13 cellular contexts compared by ENCODE assay signal in the genomic region with DNA sequence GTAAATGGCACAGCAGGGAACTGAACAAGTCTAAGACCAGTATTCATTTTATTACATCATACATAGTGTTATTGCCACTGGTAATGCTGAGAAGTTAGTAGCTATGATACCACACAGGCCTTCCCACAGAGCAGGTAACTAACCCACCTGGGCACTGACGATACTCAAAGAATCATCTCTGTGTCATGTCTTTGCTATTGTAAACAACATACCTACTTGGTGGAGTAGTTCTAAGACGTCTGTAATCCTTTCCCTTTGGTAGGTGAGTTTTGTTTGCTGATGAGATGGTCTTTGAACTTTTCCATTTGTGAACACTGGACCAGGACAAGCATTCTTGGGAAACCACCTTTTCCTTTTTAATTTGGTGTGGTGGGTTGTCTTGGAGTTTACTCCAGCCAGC. TPM values are rescaled to one million over a fixed set of nuclear protein-coding genes. Genes with fewer than 3 reads are reported as not detected.
A peak's percentile ranks its signal among the peaks of the same experiment; 100 is the strongest.
DNase-seq lines count a peak whose midpoint lies in the region; ATAC-seq and TF ChIP-seq lines count a peak whose summit lies in the region.
"Had no signal": no experiment of that assay in that cellular context is flagged by ENCODE, and none has a peak within 500 bp of the region (broad histone marks: within the 10 kb centered on the region; RNA-seq: fewer than 3 reads in every experiment).

No MANE protein-coding gene starts in this region.

- H3K36me3 ChIP-seq in CD8-positive, alpha-beta T cell (ENCODE audit: insufficient read depth, low read length): no peaks in the 10 kb centered on the region

- no peaks in the 10 kb centered on the region for H3K4me1 ChIP-seq in CD8-positive, alpha-beta T cell (ENCODE audit: insufficient read depth, low read length)
- H3K4me1 ChIP-seq in right cardiac atrium (ENCODE audit: control insufficient read depth, insufficient read depth, low read length): no peaks in the 10 kb centered on the region
- H3K4me1 ChIP-seq: sigmoid colon had no signal

- H3K27me3 ChIP-seq in CD8-positive, alpha-beta T cell (ENCODE audit: insufficient read depth, low read length): no peaks in the 10 kb centered on the region
- H3K27me3 ChIP-seq in right cardiac atrium (ENCODE audit: control insufficient read depth, insufficient read depth): no peaks in the 10 kb centered on the region
- H3K27me3 ChIP-seq: sigmoid colon had no signal

- H3K4me3 ChIP-seq in CD8-positive, alpha-beta T cell (ENCODE audit: low read depth, low read length): no peak overlapping the region
- no peak overlapping the region for H3K4me3 ChIP-seq in right cardiac atrium (ENCODE audit: low read length)
- H3K4me3 ChIP-seq: sigmoid colon, thoracic aorta had no signal

- no peaks in the 10 kb centered on the region for H3K9me3 ChIP-seq in CD8-positive, alpha-beta T cell (ENCODE audit: low read length)
- no peaks in the 10 kb centered on the region for H3K9me3 ChIP-seq in right cardiac atrium (ENCODE audit: control insufficient read depth, low read length)
- H3K9me3 ChIP-seq: sigmoid colon, thoracic aorta had no signal

- 79% methylated on average over 2 of the region's 2 CpGs for WGBS in right cardiac atrium

- DNase-seq in CD8-positive, alpha-beta T cell: no peak
- DNase-seq in left lobe of liver (ENCODE audit: low spot score) (no peak), NCI-H1436 (lab: John Stamatoyannopoulos, UW) (no peak), right cardiac atrium (no peak), NCI-H1105 treated with DMSO at 0.1 percent for 48 hours (lab: John Stamatoyannopoulos, UW) (no peak), A172 (ENCODE audit: low spot score) (no peak)
- DNase-seq: cerebellar nuclear complex, NCI-H2227 treated with DMSO at 0.1 percent for 48 hours, sigmoid colon had no signal

- no peak overlapping the region for H3K27ac ChIP-seq in CD8-positive, alpha-beta T cell (ENCODE audit: low read depth, low read length)
- H3K27ac ChIP-seq in angular gyrus (ENCODE audit: low read depth, low read length): peak overlapping the region; percentile 41
- no peak overlapping the region for H3K27ac ChIP-seq in right cardiac atrium (ENCODE audit: low read length)
- H3K27ac ChIP-seq: sigmoid colon, thoracic aorta had no signal

- POLR2A ChIA-PET in CD8-positive, alpha-beta T cell (lab: Charles Lee): no interaction called here

- no peak overlapping the region for H3K4me3 Mint-ChIP-seq in CD8-positive, alpha-beta T cell
- peak overlapping the region in 3 of 4 donors; percentile 30 to 73 (median 67) for H3K4me3 Mint-ChIP-seq in IgD-negative memory B cell

- CTCF ChIA-PET in CD8-positive, alpha-beta T cell (lab: Charles Lee): interaction anchor here (1.4 kb wide), 1 partner anchor 12 kb away, joined by 4 read pairs; no protein-coding TSS in a partner anchor

- H3K27ac Mint-ChIP-seq in CD8-positive, alpha-beta T cell: peak overlapping the region; percentile 60
- peak overlapping the region; percentile 91 to 99 (median 94) for H3K27ac Mint-ChIP-seq in IgD-negative memory B cell

- no peak for TF ChIP-seq CTCF in CD8-positive, alpha-beta T cell (IDR thresholded peaks at IDR 0.05)

- intact Hi-C loops in CD8-positive, alpha-beta T cell (cut with DNase I, micrococcal nuclease): no loop called here
- intact Hi-C loops in right cardiac atrium (cut with DNase I): loop anchor here in 1 of 4 donors (10.0 kb wide), 1 partner anchor 126 kb away; the partner anchor contains the start of gene ABI1

- peaks cover 53% of the 10 kb centered on the region for H3K36me3 Mint-ChIP-seq in CD8-positive, alpha-beta T cell
- peaks cover 10% of the 10 kb centered on the region for H3K36me3 Mint-ChIP-seq in IgD-negative memory B cell

- H3K4me1 Mint-ChIP-seq in CD8-positive, alpha-beta T cell (ENCODE audit: low read depth): no peaks in the 10 kb centered on the region
- H3K4me1 Mint-ChIP-seq in IgD-negative memory B cell: peaks cover 47 to 53% (median 49%) of the 10 kb centered on the region in 3 donors

- H3K9me3 Mint-ChIP-seq in CD8-positive, alpha-beta T cell: no peaks in the 10 kb centered on the region
- peaks cover 0 to 1% (median 0%) of the 10 kb centered on the region in 3 donors for H3K9me3 Mint-ChIP-seq in IgD-negative memory B cell

- no peak for ATAC-seq in CD8-positive, alpha-beta T cell
- ATAC-seq in left lobe of liver (peak; percentile 10), right cardiac atrium (no peak)
- ATAC-seq: Panc1 had no signal

- H3K27me3 Mint-ChIP-seq in CD8-positive, alpha-beta T cell (ENCODE audit: low read depth): no peaks in the 10 kb centered on the region
- peaks cover 1% of the 10 kb centered on the region for H3K27me3 Mint-ChIP-seq in IgD-negative memory B cell

RNA-seq across cellular contexts. Expression of gene PDSS1, which starts 40.9 kb away (rescaled TPM):
- total RNA-seq in CD8-positive, alpha-beta T cell: 1 to 10 TPM; 3.4 to 3.7 TPM
- polyA plus RNA-seq in IgD-negative memory B cell (2.8 TPM), right cardiac atrium (6.4 TPM)
- total RNA-seq in left lobe of liver (4.3 TPM), right cardiac atrium (1 to 10 TPM; 2.8 to 7.4 (median 4.7) TPM)
- total RNA-seq in A172 (2014; rRNA removed; shearing (Covaris generic)): 19.2 and 27.5 TPM in 2 replicates
